Comparison of ENCODE assay signal across 7 cellular contexts in genomic region chr17:4790705-4791088, GRCh38. TPM values are rescaled to one million over a fixed set of nuclear protein-coding genes. Genes with fewer than 3 reads are reported as not detected.
DNase-seq lines count a peak whose midpoint lies in the region; ATAC-seq lines count a peak whose summit lies in the region.

No MANE protein-coding gene starts in this region.

- H3K9ac ChIP-seq in HUES6 (ENCODE audit: low read length): peak overlapping the region; percentile 81
- H3K9ac ChIP-seq in stomach smooth muscle (ENCODE audit: low read length in 2 of 2): peak overlapping the region; percentile 85 to 87

- peaks cover 59% of the 10 kb centered on the region for H3K27me3 ChIP-seq in HUES6 (ENCODE audit: control insufficient read depth, insufficient read depth, low read length)
- peaks cover 1 to 2% of the 10 kb centered on the region in 2 donors for H3K27me3 ChIP-seq in stomach smooth muscle (ENCODE audit: control insufficient read depth in 1 of 2, insufficient read depth in 2 of 2, low read length in 2 of 2)

- H3K4me3 ChIP-seq in HUES6 (ENCODE audit: low read depth, low read length) (peak overlapping the region; percentile 58), stomach smooth muscle (ENCODE audit: low read length in 2 of 2) (peak overlapping the region; percentile 77 to 86)

- peaks cover 23% of the 10 kb centered on the region for H3K4me1 ChIP-seq in HUES6 (ENCODE audit: control insufficient read depth, insufficient read depth, low read length)
- peaks cover 28% of the 10 kb centered on the region for H3K4me1 ChIP-seq in stomach smooth muscle (ENCODE audit: control insufficient read depth, insufficient read depth, low read length)

- H3K9me3 ChIP-seq in HUES6 (ENCODE audit: control insufficient read depth, insufficient read depth, low read depth, low read length): no peaks in the 10 kb centered on the region
- H3K9me3 ChIP-seq in stomach smooth muscle (ENCODE audit: control insufficient read depth in 2 of 2, low read length in 2 of 2): no peaks in the 10 kb centered on the region

- no peak overlapping the region for H3K27ac ChIP-seq in HUES6 (ENCODE audit: low read depth, low read length)
- peak overlapping the region; percentile 84 for H3K27ac ChIP-seq in stomach smooth muscle (ENCODE audit: low read length)

- ATAC-seq in HG02981 (IDR thresholded peaks at IDR 0.05; ENCODE audit: unreplicated experiment) (no peak), HG02763 (IDR thresholded peaks at IDR 0.05; ENCODE audit: unreplicated experiment) (no peak)

- no peaks in the 10 kb centered on the region for H3K36me3 Mint-ChIP-seq in activated naive CD8-positive, alpha-beta T cell treated with anti-CD3 and anti-CD28 coated beads for 36 hours
- H3K36me3 Mint-ChIP-seq in immature natural killer cell: no peaks in the 10 kb centered on the region

- peaks cover 17% of the 10 kb centered on the region for H3K4me1 Mint-ChIP-seq in activated naive CD8-positive, alpha-beta T cell treated with anti-CD3 and anti-CD28 coated beads for 36 hours
- H3K4me1 Mint-ChIP-seq in immature natural killer cell: peaks cover 13 to 20% of the 10 kb centered on the region in 2 donors

- no peak for DNase-seq in activated naive CD8-positive, alpha-beta T cell treated with anti-CD3 and anti-CD28 coated beads for 36 hours
- DNase-seq in immature natural killer cell (no peak), SK-N-DZ (ENCODE audit: low spot score) (no peak)

- no peaks in the 10 kb centered on the region for H3K9me3 Mint-ChIP-seq in activated naive CD8-positive, alpha-beta T cell treated with anti-CD3 and anti-CD28 coated beads for 36 hours
- no peaks in the 10 kb centered on the region for H3K9me3 Mint-ChIP-seq in immature natural killer cell

- H3K27ac Mint-ChIP-seq in activated naive CD8-positive, alpha-beta T cell treated with anti-CD3 and anti-CD28 coated beads for 36 hours: peak overlapping the region; percentile 75
- peak overlapping the region; percentile 83 to 97 (median 94) for H3K27ac Mint-ChIP-seq in immature natural killer cell

- H3K36me3 ChIP-seq in HUES6 (ENCODE audit: control insufficient read depth, insufficient read depth, low read length) (no peaks in the 10 kb centered on the region), stomach smooth muscle (ENCODE audit: control insufficient read depth in 2 of 2, insufficient read depth in 2 of 2, low read length in 2 of 2) (no peaks in the 10 kb centered on the region)

- peaks cover 43% of the 10 kb centered on the region for H3K27me3 Mint-ChIP-seq in activated naive CD8-positive, alpha-beta T cell treated with anti-CD3 and anti-CD28 coated beads for 36 hours
- H3K27me3 Mint-ChIP-seq in immature natural killer cell (ENCODE audit: low read depth in 3 of 3): peaks cover 14 to 22% (median 20%) of the 10 kb centered on the region in 3 donors

- H3K4me3 Mint-ChIP-seq in activated naive CD8-positive, alpha-beta T cell treated with anti-CD3 and anti-CD28 coated beads for 36 hours: peak overlapping the region; percentile 64
- H3K4me3 Mint-ChIP-seq in immature natural killer cell: peak overlapping the region; percentile 86 to 95 (median 93)

RNA-seq across cellular contexts. Expression of gene GLTPD2, which starts 1.9 kb away (rescaled TPM):
- not detected for total RNA-seq in activated naive CD8-positive, alpha-beta T cell treated with anti-CD3 and anti-CD28 coated beads for 36 hours
- under 1 TPM in 2 of 3 donors, not detected in 1; 0.57 to 0.74 TPM for polyA plus RNA-seq in immature natural killer cell
- polyA plus RNA-seq in SK-N-DZ (2014; cell fraction: cytosol; rRNA removed): not detected in 2 replicates
- polyA plus RNA-seq in SK-N-DZ (2014; cell fraction: nucleus; rRNA removed): not detected in 2 replicates

RNA-seq across cellular contexts. Expression of gene VMO1, which starts 4.5 kb away (rescaled TPM):
- total RNA-seq in activated naive CD8-positive, alpha-beta T cell treated with anti-CD3 and anti-CD28 coated beads for 36 hours: not detected
- not detected for polyA plus RNA-seq in immature natural killer cell
- 0.30 TPM in 1 of 2 replicates, not detected in the other for polyA plus RNA-seq in SK-N-DZ (2014; cell fraction: cytosol; rRNA removed)
- 0.79 TPM in 1 of 2 replicates, not detected in the other for polyA plus RNA-seq in SK-N-DZ (2014; cell fraction: nucleus; rRNA removed)

RNA-seq across cellular contexts. Expression of gene PSMB6, which starts 5.3 kb away (rescaled TPM):
- total RNA-seq in activated naive CD8-positive, alpha-beta T cell treated with anti-CD3 and anti-CD28 coated beads for 36 hours: 100 to 1,000 TPM; 146 to 154 TPM
- polyA plus RNA-seq in immature natural killer cell: 100 to 1,000 TPM; 327 to 701 (median 348) TPM
- 339 and 369 TPM in 2 replicates for polyA plus RNA-seq in SK-N-DZ (2014; cell fraction: cytosol; rRNA removed)
- 139 and 215 TPM in 2 replicates for polyA plus RNA-seq in SK-N-DZ (2014; cell fraction: nucleus; rRNA removed)

RNA-seq across cellular contexts. Expression of gene PLD2, which starts 16.3 kb away (rescaled TPM):
- 1 to 10 TPM; 4.2 to 5.4 TPM for total RNA-seq in activated naive CD8-positive, alpha-beta T cell treated with anti-CD3 and anti-CD28 coated beads for 36 hours
- polyA plus RNA-seq in immature natural killer cell: 1 to 10 TPM in 1 of 3 donors, under 1 TPM in 1, not detected in 1; 0.78 to 2.0 TPM
- polyA plus RNA-seq in SK-N-DZ (2014; cell fraction: cytosol; rRNA removed): 19.2 and 19.6 TPM in 2 replicates
- 126 and 142 TPM in 2 replicates for polyA plus RNA-seq in SK-N-DZ (2014; cell fraction: nucleus; rRNA removed)
